ENCODE assay signal across 15 cellular contexts in genomic region chr3:145952541-145952940, GRCh38.
DNase-seq lines count a peak whose midpoint lies in the region; ATAC-seq and TF ChIP-seq lines count a peak whose summit lies in the region.
"Had no signal": no experiment of that assay in that cellular context is flagged by ENCODE, and none has a peak within 500 bp of the region (broad histone marks: within the 10 kb centered on the region; RNA-seq: fewer than 3 reads in every experiment).

No MANE protein-coding gene starts in this region.

- H3K4me3 Mint-ChIP-seq in H9: no peak overlapping the region
- H3K4me3 Mint-ChIP-seq: activated CD8-positive, alpha-beta T cell treated with anti-CD3 and anti-CD28 coated beads for 36 hours; CD14-positive monocyte had no signal

- H2BK12ac ChIP-seq in H9 (ENCODE audit: insufficient read length, low read depth, low read length): no peak overlapping the region

- no peak overlapping the region for H4K91ac ChIP-seq in H9 (ENCODE audit: insufficient read length, low read depth, low read length)

- no peaks in the 10 kb centered on the region for H3K27me3 Mint-ChIP-seq in H9 (ENCODE audit: low read depth)
- H3K27me3 Mint-ChIP-seq: activated CD8-positive, alpha-beta T cell treated with anti-CD3 and anti-CD28 coated beads for 36 hours had no signal

- DNase-seq in AG10803 (ENCODE audit: low read depth): peak; percentile 97
- DNase-seq in HS-27A (ENCODE audit: low read depth): peak; percentile 69
- DNase-seq in brain microvascular endothelial cell: peak; percentile 25
- DNase-seq in left lung: no peak
- DNase-seq in H9: no peak
- DNase-seq in NCI-H1417 (lab: John Stamatoyannopoulos, UW): no peak
- DNase-seq in NOMO-1 treated with dmso at 0.1 percent for 144 hours (lab: John Stamatoyannopoulos, UW; ENCODE audit: unreplicated experiment): no peak
- DNase-seq: activated CD8-positive, alpha-beta T cell treated with anti-CD3 and anti-CD28 coated beads for 36 hours; anterior cingulate cortex; DND-41; NCI-H2029; NCI-H82 had no signal

- H2BK15ac ChIP-seq in H9 (ENCODE audit: low read depth, low read length): no peak overlapping the region

- no peak overlapping the region for H4K8ac ChIP-seq in H9 (replicated peaks; ENCODE audit: insufficient read length, low read depth, low read length)

- no peaks in the 10 kb centered on the region for H4K20me1 ChIP-seq in H9 (ENCODE audit: control insufficient read depth, insufficient read depth, insufficient read length)

- no peak overlapping the region for H3K9ac ChIP-seq in H9 (ENCODE audit: extremely low read depth, insufficient read length, low read length)
- H3K9ac ChIP-seq: parathyroid adenoma had no signal

- no peaks in the 10 kb centered on the region for H3K79me2 ChIP-seq in H9 (ENCODE audit: insufficient read depth, low read length)
- H3K79me2 ChIP-seq: parathyroid adenoma had no signal

- H3K27ac ChIP-seq in brain microvascular endothelial cell: peak overlapping the region; percentile 33
- H3K27ac ChIP-seq in left lung: no peak overlapping the region
- no peak overlapping the region for H3K27ac ChIP-seq in H9 (ENCODE audit: insufficient read length, low read depth, low read length)
- H3K27ac ChIP-seq in gastroesophageal sphincter: no peak overlapping the region
- H3K27ac ChIP-seq: parathyroid adenoma had no signal

- H2AFZ ChIP-seq in H9 (ENCODE audit: low read length): no peak overlapping the region
- H2AFZ ChIP-seq: parathyroid adenoma had no signal

- no peaks in the 10 kb centered on the region for H3K79me1 ChIP-seq in H9 (ENCODE audit: insufficient read depth, low read depth, low read length, poor library complexity, severe bottlenecking)

- no peak overlapping the region for H3K4me2 ChIP-seq in H9 (ENCODE audit: insufficient read depth, insufficient read length, low read length)

- H2BK5ac ChIP-seq in H9 (ENCODE audit: insufficient read length, low read length): no peak overlapping the region

- no peaks in the 10 kb centered on the region for H3K23me2 ChIP-seq in H9 (ENCODE audit: insufficient read length, low read depth, low read length, poor library complexity, severe bottlenecking)

- WGBS in H9 (ENCODE audit: extremely low coverage, insufficient read length, low lambda C conversion rate): no CpG with 5 or more reads among the region's 4 CpGs
- 63 to 81% methylated on average over 1 to 4 of the region's 4 CpGs for WGBS in gastroesophageal sphincter (ENCODE audit: low coverage in 1 of 2), 2 donors

- no peaks in the 10 kb centered on the region; a peak in 1 of 7 replicates for H3K36me3 Mint-ChIP-seq in H9 (ENCODE audit: insufficient read depth in 1 of 3, low read depth in 3 of 3)
- H3K36me3 Mint-ChIP-seq: CD14-positive monocyte had no signal

- H2BK120ac ChIP-seq in H9 (ENCODE audit: low read depth, low read length, poor library complexity, severe bottlenecking): no peak overlapping the region

- H3K4me1 Mint-ChIP-seq in H9: no peaks in the 10 kb centered on the region
- H3K4me1 Mint-ChIP-seq: CD14-positive monocyte had no signal

- no peaks in the 10 kb centered on the region for H3K27me3 ChIP-seq in brain microvascular endothelial cell (replicated peaks)
- no peaks in the 10 kb centered on the region for H3K27me3 ChIP-seq in left lung
- no peaks in the 10 kb centered on the region for H3K27me3 ChIP-seq in H9 (ENCODE audit: insufficient read depth, low read length)
- no peaks in the 10 kb centered on the region for H3K27me3 ChIP-seq in gastroesophageal sphincter

- TF ChIP-seq POLR2A in gastroesophageal sphincter (IDR thresholded peaks at IDR 0.05): no peak

- no peak overlapping the region for H3K4ac ChIP-seq in H9 (ENCODE audit: low read depth, low read length)

- H4K5ac ChIP-seq in H9 (ENCODE audit: insufficient read length, low read depth, low read length): no peak overlapping the region

- intact Hi-C loops in left lung (cut with DNase I): no loop called here

- peak; percentile 9; the same call in 1 of the 2 replicates for TF ChIP-seq CTCF in AG10803 (conservative IDR thresholded peaks at IDR 0.05; ENCODE audit: low read length)
- no peak for TF ChIP-seq CTCF in brain microvascular endothelial cell (IDR thresholded peaks at IDR 0.05; ENCODE audit: low read depth, low read length, missing control alignments)
- no peak for TF ChIP-seq CTCF in left lung (IDR thresholded peaks at IDR 0.05)
- no peak for TF ChIP-seq CTCF in H9 (conservative IDR thresholded peaks at IDR 0.05)
- no peak for TF ChIP-seq CTCF in gastroesophageal sphincter (IDR thresholded peaks at IDR 0.05)

- H3K18ac ChIP-seq in H9 (ENCODE audit: insufficient read length, low read depth, low read length): no peak overlapping the region

- H3K36me3 ChIP-seq in brain microvascular endothelial cell (replicated peaks) (no peaks in the 10 kb centered on the region), left lung (no peaks in the 10 kb centered on the region), gastroesophageal sphincter (no peaks in the 10 kb centered on the region)

- H3K56ac ChIP-seq in H9 (ENCODE audit: insufficient read length, low read depth, low read length): no peak overlapping the region

- in situ Hi-C loops in brain microvascular endothelial cell (cut with HindIII; ENCODE audit: low pct_ligation_motif_present, low sequenced_read_pairs): no loop called here

- no peaks in the 10 kb centered on the region; a peak in 1 of 5 replicates for H3K9me3 Mint-ChIP-seq in H9
- H3K9me3 Mint-ChIP-seq: activated CD8-positive, alpha-beta T cell treated with anti-CD3 and anti-CD28 coated beads for 36 hours had no signal

- H3K9me3 ChIP-seq in left lung (peaks cover 0 to 12% of the 10 kb centered on the region in 2 donors), H9 (ENCODE audit: control insufficient read depth, low read depth, low read length) (no peaks in the 10 kb centered on the region), gastroesophageal sphincter (no peaks in the 10 kb centered on the region)

- H3K14ac ChIP-seq in H9 (ENCODE audit: insufficient read depth, low read length): no peak overlapping the region

- no peak overlapping the region for H3K4me3 ChIP-seq in AG10803 (ENCODE audit: low read length)
- no peak overlapping the region for H3K4me3 ChIP-seq in brain microvascular endothelial cell (ENCODE audit: low read depth, low read length)
- no peak overlapping the region for H3K4me3 ChIP-seq in left lung
- no peak overlapping the region for H3K4me3 ChIP-seq in gastroesophageal sphincter

- no peak overlapping the region for H2BK20ac ChIP-seq in H9 (ENCODE audit: low read depth, low read length, poor library complexity, severe bottlenecking)

- no peak for TF ChIP-seq EP300 in gastroesophageal sphincter (IDR thresholded peaks at IDR 0.05)

- no peak overlapping the region for H3K27ac Mint-ChIP-seq in H9
- H3K27ac Mint-ChIP-seq: activated CD8-positive, alpha-beta T cell treated with anti-CD3 and anti-CD28 coated beads for 36 hours; CD14-positive monocyte had no signal

- H2AK5ac ChIP-seq in H9 (ENCODE audit: insufficient read length, low read length): no peak overlapping the region

- H3K4me1 ChIP-seq in left lung (no peaks in the 10 kb centered on the region), H9 (ENCODE audit: insufficient read depth, low read length) (no peaks in the 10 kb centered on the region), gastroesophageal sphincter (no peaks in the 10 kb centered on the region)
- H3K4me1 ChIP-seq: parathyroid adenoma had no signal

- ATAC-seq in left lung: peak; percentile 39
- no peak for ATAC-seq in gastroesophageal sphincter
- ATAC-seq: activated CD8-positive, alpha-beta T cell treated with anti-CD3 and anti-CD28 coated beads for 36 hours had no signal

- no peak overlapping the region for H3T11ph ChIP-seq in H9 (ENCODE audit: low read length)

- H3K23ac ChIP-seq in H9 (ENCODE audit: insufficient read length, low read depth, low read length): no peak overlapping the region

Comparison
In these comparisons a context has a peak if more than half of its experiments do, and no peak if none do; other contexts are left out.
1. DNase-seq: peak in AG10803 (single experiment), HS-27A (single experiment) and brain microvascular endothelial cell (single experiment); none in left lung (0 of 2), H9 (single experiment), NCI-H1417 (0 of 3) and NOMO-1 treated with dmso at 0.1 percent for 144 hours (single experiment).